ENCODE assay signal across 21 cellular contexts in the genomic region with DNA sequence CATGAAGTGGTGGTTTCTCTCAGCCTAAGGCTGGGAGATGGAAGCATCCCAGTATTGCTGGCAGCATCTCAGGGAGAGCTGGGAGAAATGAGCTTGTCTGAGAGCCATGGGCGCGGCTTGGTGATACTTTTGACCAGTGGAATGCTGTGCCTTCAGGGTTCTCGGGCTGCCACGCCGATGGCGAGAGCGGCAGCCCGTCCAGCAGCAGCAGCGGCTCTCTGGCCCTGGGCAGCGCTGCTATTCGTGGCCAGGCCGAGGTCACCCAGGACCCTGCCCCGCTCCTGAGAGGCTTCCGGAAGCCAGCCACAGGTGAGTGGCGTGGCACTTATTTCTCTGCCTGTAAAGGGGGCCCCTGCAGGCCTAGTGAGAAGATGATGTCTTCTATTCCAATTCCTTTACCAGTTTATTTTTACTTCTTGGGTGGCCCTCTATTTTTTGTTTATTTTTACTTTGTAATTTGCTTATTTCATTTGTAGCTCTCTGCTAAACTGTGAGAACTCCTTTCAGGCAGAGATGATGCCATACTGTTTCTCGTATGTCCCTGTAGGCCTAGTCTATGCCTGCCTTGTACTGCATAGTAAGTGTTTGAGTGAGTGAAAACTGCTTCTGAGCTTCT.
"Had no signal": no experiment of that assay in that cellular context is flagged by ENCODE, and none has a peak within 500 bp of the region (broad histone marks: within the 10 kb centered on the region; RNA-seq: fewer than 3 reads in every experiment).

No MANE protein-coding gene starts in this region.

- ATAC-seq: gastroesophageal sphincter; naive thymus-derived CD8-positive, alpha-beta T cell; WTC11 had no signal

- H3K27me3 ChIP-seq: gastroesophageal sphincter, neural progenitor cell, sigmoid colon, testis, vagina had no signal

- DNase-seq: activated gamma-delta T cell treated with Interleukin-2 at 50 U/mL for 16 hours; activated naive CD8-positive, alpha-beta T cell treated with anti-CD3 and anti-CD28 coated beads, Interleukin-2, amount 10 ng/mL, durations not matched to agents 7 days and 5 days; amniotic stem cell; cerebellar nuclear complex; head of caudate nucleus; hypothalamus; left ventricle myocardium inferior; naive thymus-derived CD8-positive, alpha-beta T cell; posterior cingulate gyrus; sigmoid colon; stimulated activated CD4-positive, alpha-beta T cell treated with anti-CD3 and anti-CD28 coated beads, Interleukin-15, amount 100 ng/mL, for 24 hours; stimulated activated CD8-positive, alpha-beta memory T cell treated with anti-CD3 and anti-CD28 coated beads, Interleukin-4, amount 100 ng/mL, for 48 hours; stimulated activated naive CD4-positive, alpha-beta T cell; testis; trophoblast cell had no signal

- H3K9me3 ChIP-seq: gastroesophageal sphincter, left ventricle myocardium inferior, sigmoid colon, testis, vagina had no signal

- H3K27ac ChIP-seq: coronary artery, gastroesophageal sphincter, left ventricle myocardium inferior, neural progenitor cell, sigmoid colon, testis, vagina had no signal

- H3K4me1 ChIP-seq: gastroesophageal sphincter, neural progenitor cell, sigmoid colon, testis, vagina had no signal

- H3K4me3 ChIP-seq: coronary artery, gastroesophageal sphincter, left ventricle myocardium inferior, neural progenitor cell, sigmoid colon, smooth muscle cell, testis, vagina had no signal
